Comparison of ENCODE assay signal across 8 cellular contexts in the genomic region with DNA sequence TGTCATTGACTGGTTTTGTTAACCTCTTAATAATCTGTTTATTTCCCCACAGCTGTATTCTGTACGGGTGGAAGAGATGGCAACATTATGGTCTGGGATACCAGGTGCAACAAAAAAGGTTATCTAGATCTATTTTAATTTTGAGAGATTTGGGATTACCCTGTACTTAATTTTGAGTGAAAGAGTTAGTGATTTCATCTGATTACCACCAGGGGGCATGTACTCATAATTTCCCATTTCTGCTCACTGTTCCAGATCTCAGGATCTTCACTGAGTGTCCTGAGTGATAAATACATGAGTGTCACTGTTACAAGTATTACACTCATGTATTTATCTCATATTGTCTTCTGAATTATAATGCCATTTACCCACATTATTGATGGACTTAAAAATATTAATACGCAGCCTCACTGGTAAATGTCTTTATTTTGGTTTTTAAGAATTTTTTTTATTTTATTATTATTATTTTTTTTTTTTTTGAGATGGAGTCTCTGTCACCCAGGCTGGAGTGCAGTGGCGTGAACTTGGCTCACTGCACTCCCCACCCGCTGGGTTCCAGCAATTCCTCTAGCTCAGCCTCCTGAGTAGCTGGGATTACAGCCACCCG. TPM values are rescaled to one million over a fixed set of nuclear protein-coding genes. Genes with fewer than 3 reads are reported as not detected.
DNase-seq lines count a peak whose midpoint lies in the region; TF ChIP-seq lines count a peak whose summit lies in the region.

No MANE protein-coding gene starts in this region.

- no peak for TF ChIP-seq EP300 in suprapubic skin (IDR thresholded peaks at IDR 0.05)

- H3K9me3 ChIP-seq in cardiac muscle cell (ENCODE audit: low read depth) (no peaks in the 10 kb centered on the region), suprapubic skin (no peaks in the 10 kb centered on the region)

- H3K36me3 ChIP-seq in cardiac muscle cell, result no peaks in the 10 kb centered on the region
- H3K36me3 ChIP-seq in suprapubic skin, result no peaks in the 10 kb centered on the region

- peak; percentile 58 for TF ChIP-seq CTCF in cardiac muscle cell (IDR thresholded peaks at IDR 0.05; ENCODE audit: low read depth, low read length)
- TF ChIP-seq CTCF in suprapubic skin (IDR thresholded peaks at IDR 0.05), result peak; percentile 43 to 48

- WGBS in suprapubic skin, result 84% methylated on average over 5 of the region's 5 CpGs

- H3K4me1 ChIP-seq in cardiac muscle cell (ENCODE audit: low read depth) (no peaks in the 10 kb centered on the region), suprapubic skin (no peaks in the 10 kb centered on the region)

- H3K4me3 ChIP-seq in cardiac muscle cell (no peak overlapping the region), suprapubic skin (no peak overlapping the region)

- no peak for TF ChIP-seq POLR2A in suprapubic skin (IDR thresholded peaks at IDR 0.05)

- H3K27me3 ChIP-seq in cardiac muscle cell (no peaks in the 10 kb centered on the region), suprapubic skin (no peaks in the 10 kb centered on the region)

- no peak overlapping the region for H3K27ac ChIP-seq in cardiac muscle cell
- no peak overlapping the region for H3K27ac ChIP-seq in suprapubic skin

- intact Hi-C loops in cardiac septum (cut with DNase I) (loop anchor here (2.0 kb wide), 1 partner anchor 392 kb away; no protein-coding TSS in a partner anchor), posterior vena cava (cut with DNase I) (loop anchor here (5.0 kb wide), 2 partner anchors 309 to 389 kb away; no protein-coding TSS in a partner anchor)

- DNase-seq in cardiac muscle cell (ENCODE audit: low read depth in 1 of 2, low spot score in 1 of 2) (peak; percentile 56 to 62), cardiac septum (ENCODE audit: low spot score) (no peak), NCI-H2171 treated with DMSO at 0.1 percent for 48 hours (lab: John Stamatoyannopoulos, UW) (peak; percentile 61), amniotic stem cell (lab: John Stamatoyannopoulos, UW) (peak; percentile 32), iPS-NIHi11 (ENCODE audit: low spot score) (peak; percentile 15), suprapubic skin (ENCODE audit: low spot score in 2 of 2) (no peak), posterior vena cava (ENCODE audit: low spot score) (no peak), GDM1 (lab: John Stamatoyannopoulos, UW) (no peak)

RNA-seq across cellular contexts. Expression of a gene that starts 27.4 kb away (rescaled TPM):
- total RNA-seq in cardiac muscle cell, result 13.6 and 19.4 TPM in 2 replicates
- polyA plus RNA-seq in cardiac muscle cell, result 7.1 and 10.7 TPM in 2 replicates
- 0.48 TPM for total RNA-seq in cardiac septum
- total RNA-seq in suprapubic skin, result 1 to 10 TPM in 3 of 4 donors, under 1 TPM in 1; 0.89 to 7.1 (median 4.4) TPM
- 1 to 10 TPM in 1 of 2 donors, under 1 TPM in 1; 0.74 to 1.2 TPM for total RNA-seq in posterior vena cava

RNA-seq across cellular contexts. Expression of a gene that starts 27.6 kb away (rescaled TPM):
- total RNA-seq in cardiac muscle cell, result 5.6 and 7.9 TPM in 2 replicates
- polyA plus RNA-seq in cardiac muscle cell, result 11.3 and 12.9 TPM in 2 replicates
- 8.4 TPM for total RNA-seq in cardiac septum
- total RNA-seq in suprapubic skin, result 10 to 100 TPM; 13.5 to 22.3 (median 18.2) TPM
- total RNA-seq in posterior vena cava, result 1 to 10 TPM; 8.9 to 9.6 TPM

Comparison
In these comparisons a context has a peak if more than half of its experiments do, and no peak if none do; other contexts are left out.
1. DNase-seq: peak in cardiac muscle cell (2 of 2), NCI-H2171 treated with DMSO at 0.1 percent for 48 hours (single experiment), amniotic stem cell (single experiment) and iPS-NIHi11 (single experiment); none in cardiac septum (single experiment), suprapubic skin (0 of 2), posterior vena cava (single experiment) and GDM1 (single experiment).